In genomic region chr2:219619235-219619634, GRCh38 we compare ENCODE assay signal across 1 cellular context.
TF ChIP-seq lines count a peak whose summit lies in the region.

No MANE protein-coding gene starts in this region.

TF ChIP-seq in IMR-90, 13 proteins besides CTCF, POLR2A, EP300 and RAD21:
- TF ChIP-seq MAFK (IDR thresholded peaks at IDR 0.05; ENCODE audit: low read depth, low read length), result no peak
- no peak for TF ChIP-seq USF2 (IDR thresholded peaks at IDR 0.05; ENCODE audit: low read depth, low read length)
- no peak for TF ChIP-seq CEBPB (IDR thresholded peaks at IDR 0.05; ENCODE audit: low read depth, low read length)
- no peak for TF ChIP-seq RFX5 (IDR thresholded peaks at IDR 0.05; ENCODE audit: low read depth, low read length)
- no peak for TF ChIP-seq RCOR1 (IDR thresholded peaks at IDR 0.05; ENCODE audit: insufficient replicate concordance, low read length)
- no peak for TF ChIP-seq MXI1 (IDR thresholded peaks at IDR 0.05; ENCODE audit: borderline replicate concordance, low read depth, low read length)
- TF ChIP-seq FOS (IDR thresholded peaks at IDR 0.05; ENCODE audit: low read depth, low read length), result no peak
- no peak for TF ChIP-seq MAZ (IDR thresholded peaks at IDR 0.05; ENCODE audit: borderline replicate concordance, low read depth, low read length)
- no peak for TF ChIP-seq ELK1 (IDR thresholded peaks at IDR 0.05; ENCODE audit: borderline replicate concordance, low read depth, low read length)
- TF ChIP-seq CHD1 (IDR thresholded peaks at IDR 0.05; ENCODE audit: low read depth, low read length), result no peak
- TF ChIP-seq BHLHE40 (IDR thresholded peaks at IDR 0.05; ENCODE audit: low read depth, low read length), result no peak
- TF ChIP-seq NFE2L2 (IDR thresholded peaks at IDR 0.05; ENCODE audit: low read depth, low read length), result no peak
- TF ChIP-seq SMC3 (IDR thresholded peaks at IDR 0.05; ENCODE audit: low read depth, low read length), result no peak
